Comparison of ENCODE assay signal across 1 cellular context in the genomic region with DNA sequence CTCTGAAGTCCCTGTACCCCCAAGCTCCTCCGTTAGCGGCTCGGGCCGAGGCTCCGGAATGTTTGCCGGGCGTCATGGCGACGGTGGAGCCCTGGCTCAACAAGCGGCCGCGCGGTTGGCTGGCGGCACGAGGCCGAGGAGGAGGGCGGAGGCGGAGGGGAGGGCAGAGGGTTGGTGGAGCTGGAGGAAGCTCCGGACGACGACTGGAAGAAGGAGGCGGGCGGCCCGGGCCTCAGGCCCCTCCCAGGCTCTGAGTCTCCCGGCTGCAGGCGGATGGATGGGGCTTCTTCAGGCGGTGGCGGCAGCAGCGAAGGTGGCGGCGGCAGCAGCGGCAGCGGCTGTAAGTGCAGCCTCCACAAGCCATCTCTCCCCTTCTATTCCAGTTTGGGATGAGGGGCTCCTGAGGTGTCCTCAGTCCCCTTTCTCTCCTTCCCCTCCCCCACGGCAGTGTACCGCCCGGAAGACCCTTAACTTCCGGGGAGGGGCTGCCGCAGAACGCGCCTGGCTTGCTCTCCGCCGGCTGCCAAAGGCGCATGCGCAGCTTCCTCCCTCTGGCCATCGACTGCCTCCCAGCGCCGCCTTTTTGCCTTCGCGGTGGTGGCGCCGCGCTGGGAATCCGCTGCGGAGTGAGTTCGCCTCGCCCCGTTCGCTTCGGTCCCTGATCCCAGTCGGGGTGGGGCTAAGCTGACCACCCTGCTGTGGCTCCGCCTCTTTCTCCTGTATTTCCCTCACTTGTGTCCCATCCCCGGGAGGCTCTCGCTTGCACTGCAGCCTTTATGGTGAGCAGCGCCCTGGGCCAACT.
TF ChIP-seq lines count a peak whose summit lies in the region.

A gene with protein sequence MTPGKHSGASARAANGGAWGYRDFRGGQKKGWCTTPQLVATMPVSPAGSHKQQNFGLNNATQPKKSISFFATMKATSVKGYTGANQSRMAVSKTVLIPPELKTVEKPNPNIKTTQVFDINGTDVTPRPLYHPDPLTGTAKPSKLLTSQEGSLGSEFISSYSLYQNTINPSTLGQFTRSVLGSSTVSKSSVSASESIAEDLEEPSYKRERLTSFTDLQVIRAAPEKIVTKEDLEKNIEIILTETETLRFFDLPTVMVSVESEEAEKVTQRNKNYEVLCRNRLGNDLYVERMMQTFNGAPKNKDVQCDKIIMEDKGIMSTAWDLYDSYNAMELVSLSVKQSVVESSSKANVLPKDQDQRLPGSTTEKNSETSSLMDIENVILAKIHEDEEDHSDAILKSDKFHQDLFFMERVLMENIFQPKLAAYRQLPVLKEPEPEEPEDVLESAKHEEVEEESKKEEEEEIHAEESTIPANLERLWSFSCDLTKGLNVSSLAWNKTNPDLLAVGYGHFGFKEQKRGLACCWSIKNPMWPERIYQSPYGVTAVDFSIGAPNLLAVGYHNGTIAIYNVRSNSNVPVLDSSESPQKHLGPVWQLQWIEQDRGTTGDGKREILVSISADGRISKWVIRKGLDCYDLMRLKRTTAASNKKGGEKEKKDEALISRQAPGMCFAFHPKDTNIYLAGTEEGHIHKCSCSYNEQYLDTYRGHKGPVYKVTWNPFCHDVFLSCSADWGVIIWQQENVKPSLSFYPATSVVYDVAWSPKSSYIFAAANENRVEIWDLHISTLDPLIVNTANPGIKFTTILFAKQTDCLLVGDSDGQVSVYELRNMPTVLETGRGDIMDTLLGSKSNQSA (minus strand): TSS at position 101 of the 802 bp plus-strand sequence. CDS start 25 bp downstream, at position 76.
A gene (plus strand): TSS at position 235 of the 802 bp plus-strand sequence. CDS start 39 bp downstream, at position 274.

TF ChIP-seq in HEK293, 187 proteins besides CTCF, POLR2A, EP300 and RAD21 (continued from another document and continues in another):
- no peak for TF ChIP-seq ZNF555 (tag by site-specific recombination; conservative IDR thresholded peaks at IDR 0.05)
- no peak for TF ChIP-seq YY2 (tag by site-specific recombination; IDR thresholded peaks at IDR 0.05)
- TF ChIP-seq SETDB1 (IDR thresholded peaks at IDR 0.05; ENCODE audit: insufficient read length, low read length) = no peak
- peak; percentile 29; the same call in 1 of the 2 replicates for TF ChIP-seq KLF7 (tag by site-specific recombination; IDR thresholded peaks at IDR 0.05; ENCODE audit: borderline replicate concordance)
- TF ChIP-seq ZBTB7A (tag by site-specific recombination; IDR thresholded peaks at IDR 0.05; ENCODE audit: low read depth) = peak; percentile 96
- TF ChIP-seq, protein P1, sequence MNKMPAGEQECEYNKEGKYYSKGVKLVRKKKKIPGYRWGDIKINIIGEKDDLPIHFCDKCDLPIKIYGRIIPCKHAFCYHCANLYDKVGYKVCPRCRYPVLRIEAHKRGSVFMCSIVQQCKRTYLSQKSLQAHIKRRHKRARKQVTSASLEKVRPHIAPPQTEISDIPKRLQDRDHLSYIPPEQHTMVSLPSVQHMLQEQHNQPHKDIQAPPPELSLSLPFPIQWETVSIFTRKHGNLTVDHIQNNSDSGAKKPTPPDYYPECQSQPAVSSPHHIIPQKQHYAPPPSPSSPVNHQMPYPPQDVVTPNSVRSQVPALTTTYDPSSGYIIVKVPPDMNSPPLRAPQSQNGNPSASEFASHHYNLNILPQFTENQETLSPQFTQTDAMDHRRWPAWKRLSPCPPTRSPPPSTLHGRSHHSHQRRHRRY (tag by site-specific recombination; IDR thresholded peaks at IDR 0.05) = no peak
- no peak for TF ChIP-seq ZNF654 (tag by site-specific recombination; IDR thresholded peaks at IDR 0.05; ENCODE audit: low read depth)
- TF ChIP-seq ZNF677 (tag by site-specific recombination; IDR thresholded peaks at IDR 0.05) = no peak
- no peak for TF ChIP-seq ZNF174 (tag by site-specific recombination; IDR thresholded peaks at IDR 0.05)
- TF ChIP-seq ZNF350 (tag by site-specific recombination; IDR thresholded peaks at IDR 0.05) = no peak
- TF ChIP-seq GLIS2 (tag by site-specific recombination; IDR thresholded peaks at IDR 0.05) = peak; percentile 97
- TF ChIP-seq GFI1B (tag by site-specific recombination; IDR thresholded peaks at IDR 0.05) = no peak
- TF ChIP-seq ZNF521 (tag by site-specific recombination; IDR thresholded peaks at IDR 0.05) = no peak
- TF ChIP-seq ZSCAN30 (tag by site-specific recombination; IDR thresholded peaks at IDR 0.05) = 0 out of 2 replicates have a peak, but pooled peaks have one; percentile 38
- TF ChIP-seq ZNF391 (tag by site-specific recombination; IDR thresholded peaks at IDR 0.05; ENCODE audit: borderline replicate concordance, low read depth) = peak; percentile 74; the same call in 1 of the 2 replicates
- TF ChIP-seq ZNF514 (tag by site-specific recombination; IDR thresholded peaks at IDR 0.05) = no peak
- TF ChIP-seq, protein P2, sequence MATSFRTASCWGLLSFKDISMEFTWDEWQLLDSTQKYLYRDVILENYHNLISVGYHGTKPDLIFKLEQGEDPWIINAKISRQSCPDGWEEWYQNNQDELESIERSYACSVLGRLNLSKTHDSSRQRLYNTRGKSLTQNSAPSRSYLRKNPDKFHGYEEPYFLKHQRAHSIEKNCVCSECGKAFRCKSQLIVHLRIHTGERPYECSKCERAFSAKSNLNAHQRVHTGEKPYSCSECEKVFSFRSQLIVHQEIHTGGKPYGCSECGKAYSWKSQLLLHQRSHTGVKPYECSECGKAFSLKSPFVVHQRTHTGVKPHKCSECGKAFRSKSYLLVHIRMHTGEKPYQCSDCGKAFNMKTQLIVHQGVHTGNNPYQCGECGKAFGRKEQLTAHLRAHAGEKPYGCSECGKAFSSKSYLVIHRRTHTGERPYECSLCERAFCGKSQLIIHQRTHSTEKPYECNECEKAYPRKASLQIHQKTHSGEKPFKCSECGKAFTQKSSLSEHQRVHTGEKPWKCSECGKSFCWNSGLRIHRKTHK (tag by site-specific recombination; IDR thresholded peaks at IDR 0.05) = no peak
- peak; percentile 81 for TF ChIP-seq KLF1 (tag by site-specific recombination; IDR thresholded peaks at IDR 0.05)
- TF ChIP-seq ZNF624 (tag by site-specific recombination; IDR thresholded peaks at IDR 0.05) = no peak
- no peak for TF ChIP-seq ZNF138 (tag by site-specific recombination; IDR thresholded peaks at IDR 0.05; ENCODE audit: borderline replicate concordance)
- no peak for TF ChIP-seq ZSCAN16 (tag by site-specific recombination; IDR thresholded peaks at IDR 0.05)
- no peak for TF ChIP-seq ZNF530 (tag by site-specific recombination; IDR thresholded peaks at IDR 0.05; ENCODE audit: low read depth)
- TF ChIP-seq ZNF354C (tag by site-specific recombination; IDR thresholded peaks at IDR 0.05; ENCODE audit: borderline replicate concordance, low read depth) = no peak
- TF ChIP-seq ZNF660 (tag by site-specific recombination; IDR thresholded peaks at IDR 0.05) = no peak; the same call in 1 of the 2 replicates
- TF ChIP-seq ZNF292 (tag by site-specific recombination; IDR thresholded peaks at IDR 0.05; ENCODE audit: borderline replicate concordance, low read depth) = no peak
- no peak for TF ChIP-seq ZNF48 (tag by site-specific recombination; IDR thresholded peaks at IDR 0.05)
- TF ChIP-seq ZNF629 (tag by site-specific recombination; IDR thresholded peaks at IDR 0.05) = peak; percentile 65
- TF ChIP-seq, protein P3, sequence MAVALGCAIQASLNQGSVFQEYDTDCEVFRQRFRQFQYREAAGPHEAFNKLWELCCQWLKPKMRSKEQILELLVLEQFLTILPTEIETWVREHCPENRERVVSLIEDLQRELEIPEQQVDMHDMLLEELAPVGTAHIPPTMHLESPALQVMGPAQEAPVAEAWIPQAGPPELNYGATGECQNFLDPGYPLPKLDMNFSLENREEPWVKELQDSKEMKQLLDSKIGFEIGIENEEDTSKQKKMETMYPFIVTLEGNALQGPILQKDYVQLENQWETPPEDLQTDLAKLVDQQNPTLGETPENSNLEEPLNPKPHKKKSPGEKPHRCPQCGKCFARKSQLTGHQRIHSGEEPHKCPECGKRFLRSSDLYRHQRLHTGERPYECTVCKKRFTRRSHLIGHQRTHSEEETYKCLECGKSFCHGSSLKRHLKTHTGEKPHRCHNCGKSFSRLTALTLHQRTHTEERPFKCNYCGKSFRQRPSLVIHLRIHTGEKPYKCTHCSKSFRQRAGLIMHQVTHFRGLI (tag by site-specific recombination; IDR thresholded peaks at IDR 0.05) = no peak
- peak; percentile 80; the same call in 1 of the 2 replicates for TF ChIP-seq ZNF501 (tag by site-specific recombination; IDR thresholded peaks at IDR 0.05)
- no peak for TF ChIP-seq ZNF585B (tag by site-specific recombination; IDR thresholded peaks at IDR 0.05)
- TF ChIP-seq ZNF433 (tag by site-specific recombination; IDR thresholded peaks at IDR 0.05; ENCODE audit: low read depth) = no peak
- no peak for TF ChIP-seq ZNF302 (tag by site-specific recombination; IDR thresholded peaks at IDR 0.05; ENCODE audit: low read depth)
- peak; percentile 75 for TF ChIP-seq ZIC2 (tag by site-specific recombination; IDR thresholded peaks at IDR 0.05)
- TF ChIP-seq, protein P4, sequence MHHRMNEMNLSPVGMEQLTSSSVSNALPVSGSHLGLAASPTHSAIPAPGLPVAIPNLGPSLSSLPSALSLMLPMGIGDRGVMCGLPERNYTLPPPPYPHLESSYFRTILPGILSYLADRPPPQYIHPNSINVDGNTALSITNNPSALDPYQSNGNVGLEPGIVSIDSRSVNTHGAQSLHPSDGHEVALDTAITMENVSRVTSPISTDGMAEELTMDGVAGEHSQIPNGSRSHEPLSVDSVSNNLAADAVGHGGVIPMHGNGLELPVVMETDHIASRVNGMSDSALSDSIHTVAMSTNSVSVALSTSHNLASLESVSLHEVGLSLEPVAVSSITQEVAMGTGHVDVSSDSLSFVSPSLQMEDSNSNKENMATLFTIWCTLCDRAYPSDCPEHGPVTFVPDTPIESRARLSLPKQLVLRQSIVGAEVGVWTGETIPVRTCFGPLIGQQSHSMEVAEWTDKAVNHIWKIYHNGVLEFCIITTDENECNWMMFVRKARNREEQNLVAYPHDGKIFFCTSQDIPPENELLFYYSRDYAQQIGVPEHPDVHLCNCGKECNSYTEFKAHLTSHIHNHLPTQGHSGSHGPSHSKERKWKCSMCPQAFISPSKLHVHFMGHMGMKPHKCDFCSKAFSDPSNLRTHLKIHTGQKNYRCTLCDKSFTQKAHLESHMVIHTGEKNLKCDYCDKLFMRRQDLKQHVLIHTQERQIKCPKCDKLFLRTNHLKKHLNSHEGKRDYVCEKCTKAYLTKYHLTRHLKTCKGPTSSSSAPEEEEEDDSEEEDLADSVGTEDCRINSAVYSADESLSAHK (tag by site-specific recombination; IDR thresholded peaks at IDR 0.05) = no peak
- TF ChIP-seq ZNF610 (tag by site-specific recombination; IDR thresholded peaks at IDR 0.05; ENCODE audit: borderline replicate concordance) = no peak
- TF ChIP-seq HOXD13 (CRISPR knock-in tag; IDR thresholded peaks at IDR 0.05; ENCODE audit: borderline replicate concordance) = no peak
- TF ChIP-seq ZNF561 (tag by site-specific recombination; IDR thresholded peaks at IDR 0.05; ENCODE audit: borderline replicate concordance) = peak; percentile 42; the same call in 1 of the 2 replicates
- TF ChIP-seq ZNF707 (tag by site-specific recombination; IDR thresholded peaks at IDR 0.05) = no peak
- no peak for TF ChIP-seq ZNF274 (IDR thresholded peaks at IDR 0.05; ENCODE audit: low read length)
- no peak for TF ChIP-seq ZNF274 (tag by site-specific recombination; IDR thresholded peaks at IDR 0.05; ENCODE audit: borderline replicate concordance)
- TF ChIP-seq ZNF670 (tag by site-specific recombination; IDR thresholded peaks at IDR 0.05; ENCODE audit: low read depth) = no peak
- TF ChIP-seq, protein P5, sequence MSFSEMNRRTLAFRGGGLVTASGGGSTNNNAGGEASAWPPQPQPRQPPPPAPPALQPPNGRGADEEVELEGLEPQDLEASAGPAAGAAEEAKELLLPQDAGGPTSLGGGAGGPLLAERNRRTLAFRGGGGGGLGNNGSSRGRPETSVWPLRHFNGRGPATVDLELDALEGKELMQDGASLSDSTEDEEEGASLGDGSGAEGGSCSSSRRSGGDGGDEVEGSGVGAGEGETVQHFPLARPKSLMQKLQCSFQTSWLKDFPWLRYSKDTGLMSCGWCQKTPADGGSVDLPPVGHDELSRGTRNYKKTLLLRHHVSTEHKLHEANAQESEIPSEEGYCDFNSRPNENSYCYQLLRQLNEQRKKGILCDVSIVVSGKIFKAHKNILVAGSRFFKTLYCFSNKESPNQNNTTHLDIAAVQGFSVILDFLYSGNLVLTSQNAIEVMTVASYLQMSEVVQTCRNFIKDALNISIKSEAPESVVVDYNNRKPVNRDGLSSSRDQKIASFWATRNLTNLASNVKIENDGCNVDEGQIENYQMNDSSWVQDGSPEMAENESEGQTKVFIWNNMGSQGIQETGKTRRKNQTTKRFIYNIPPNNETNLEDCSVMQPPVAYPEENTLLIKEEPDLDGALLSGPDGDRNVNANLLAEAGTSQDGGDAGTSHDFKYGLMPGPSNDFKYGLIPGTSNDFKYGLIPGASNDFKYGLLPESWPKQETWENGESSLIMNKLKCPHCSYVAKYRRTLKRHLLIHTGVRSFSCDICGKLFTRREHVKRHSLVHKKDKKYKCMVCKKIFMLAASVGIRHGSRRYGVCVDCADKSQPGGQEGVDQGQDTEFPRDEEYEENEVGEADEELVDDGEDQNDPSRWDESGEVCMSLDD (tag by site-specific recombination; IDR thresholded peaks at IDR 0.05) = no peak
- peak; percentile 22; the same call in 1 of the 2 replicates for TF ChIP-seq ZNF2 (tag by site-specific recombination; IDR thresholded peaks at IDR 0.05)
- no peak for TF ChIP-seq MEIS1 (CRISPR knock-in tag; IDR thresholded peaks at IDR 0.05; ENCODE audit: borderline replicate concordance)
- peak; percentile 66; the same call in 1 of the 2 replicates for TF ChIP-seq ZBTB17 (tag by site-specific recombination; IDR thresholded peaks at IDR 0.05)
- peak; percentile 52; the same call in 1 of the 2 replicates for TF ChIP-seq PRDM1 (tag by site-specific recombination; IDR thresholded peaks at IDR 0.05)
- TF ChIP-seq, protein P6, sequence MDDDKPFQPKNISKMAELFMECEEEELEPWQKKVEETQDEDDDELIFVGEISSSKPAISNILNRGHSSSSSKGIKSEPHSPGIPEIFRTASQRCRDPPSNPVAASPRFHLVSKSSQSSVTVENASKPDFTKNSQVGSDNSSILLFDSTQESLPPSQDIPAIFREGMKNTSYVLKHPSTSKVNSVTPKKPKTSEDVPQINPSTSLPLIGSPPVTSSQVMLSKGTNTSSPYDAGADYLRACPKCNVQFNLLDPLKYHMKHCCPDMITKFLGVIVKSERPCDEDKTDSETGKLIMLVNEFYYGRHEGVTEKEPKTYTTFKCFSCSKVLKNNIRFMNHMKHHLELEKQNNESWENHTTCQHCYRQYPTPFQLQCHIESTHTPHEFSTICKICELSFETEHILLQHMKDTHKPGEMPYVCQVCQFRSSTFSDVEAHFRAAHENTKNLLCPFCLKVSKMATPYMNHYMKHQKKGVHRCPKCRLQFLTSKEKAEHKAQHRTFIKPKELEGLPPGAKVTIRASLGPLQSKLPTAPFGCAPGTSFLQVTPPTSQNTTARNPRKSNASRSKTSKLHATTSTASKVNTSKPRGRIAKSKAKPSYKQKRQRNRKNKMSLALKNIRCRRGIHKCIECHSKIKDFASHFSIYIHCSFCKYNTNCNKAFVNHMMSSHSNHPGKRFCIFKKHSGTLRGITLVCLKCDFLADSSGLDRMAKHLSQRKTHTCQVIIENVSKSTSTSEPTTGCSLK (tag by site-specific recombination; IDR thresholded peaks at IDR 0.05) = no peak
- TF ChIP-seq, protein P7, sequence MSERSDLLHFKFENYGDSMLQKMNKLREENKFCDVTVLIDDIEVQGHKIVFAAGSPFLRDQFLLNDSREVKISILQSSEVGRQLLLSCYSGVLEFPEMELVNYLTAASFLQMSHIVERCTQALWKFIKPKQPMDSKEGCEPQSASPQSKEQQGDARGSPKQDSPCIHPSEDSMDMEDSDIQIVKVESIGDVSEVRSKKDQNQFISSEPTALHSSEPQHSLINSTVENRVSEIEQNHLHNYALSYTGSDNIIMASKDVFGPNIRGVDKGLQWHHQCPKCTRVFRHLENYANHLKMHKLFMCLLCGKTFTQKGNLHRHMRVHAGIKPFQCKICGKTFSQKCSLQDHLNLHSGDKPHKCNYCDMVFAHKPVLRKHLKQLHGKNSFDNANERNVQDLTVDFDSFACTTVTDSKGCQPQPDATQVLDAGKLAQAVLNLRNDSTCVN (tag by site-specific recombination; optimal IDR thresholded peaks at IDR 0.05) = peak; percentile 69
